1 cellular context compared by ENCODE assay signal in genomic region chr2:45567974-45568789, GRCh38.
TF ChIP-seq lines count a peak whose summit lies in the region.

No MANE protein-coding gene starts in this region.

TF ChIP-seq in GM12878, 131 proteins besides CTCF, POLR2A, EP300 and RAD21 (continued from another document and continues in another):
- TF ChIP-seq NKRF (conservative IDR thresholded peaks at IDR 0.05) = no peak
- TF ChIP-seq SPI1 (IDR thresholded peaks at IDR 0.05; ENCODE audit: borderline replicate concordance, insufficient read depth, low read depth, low read length) = peak; percentile 38
- no peak for TF ChIP-seq PRDM15 (CRISPR knock-in tag; IDR thresholded peaks at IDR 0.05)
- 0 out of 2 replicates have a peak, but pooled peaks have one; percentile 46 for TF ChIP-seq SMARCA5 (IDR thresholded peaks at IDR 0.05)
- TF ChIP-seq TAF1 (IDR thresholded peaks at IDR 0.05; ENCODE audit: borderline replicate concordance, low read depth, low read length) = no peak
- no peak for TF ChIP-seq KDM1A (IDR thresholded peaks at IDR 0.05; ENCODE audit: borderline replicate concordance)
- no peak for TF ChIP-seq TBL1XR1 (IDR thresholded peaks at IDR 0.05; ENCODE audit: low read depth, low read length)
- no peak for TF ChIP-seq YY1 (IDR thresholded peaks at IDR 0.05; ENCODE audit: low read depth, low read length)
- TF ChIP-seq MLLT1 (IDR thresholded peaks at IDR 0.05) = no peak
- peak; percentile 15 for TF ChIP-seq PBX3 (IDR thresholded peaks at IDR 0.05; ENCODE audit: insufficient replicate concordance, low read depth, low read length)
- peak; percentile 37 for TF ChIP-seq SKIL (IDR thresholded peaks at IDR 0.05; ENCODE audit: low read depth, poor library complexity, severe bottlenecking)
- no peak for TF ChIP-seq LARP7 (IDR thresholded peaks at IDR 0.05)
- peak; percentile 85 for TF ChIP-seq CREB1 (IDR thresholded peaks at IDR 0.05; ENCODE audit: low read depth)
- peak; percentile 84 for TF ChIP-seq GABPA (IDR thresholded peaks at IDR 0.05; ENCODE audit: low read depth)
- no peak for TF ChIP-seq NR2C2 (IDR thresholded peaks at IDR 0.05; ENCODE audit: borderline replicate concordance, control insufficient read depth, insufficient read length, low read depth)
- no peak for TF ChIP-seq ATF3 (IDR thresholded peaks at IDR 0.05; ENCODE audit: borderline replicate concordance, extremely low read depth, low read depth, low read length)
- no peak for TF ChIP-seq TCF7 (IDR thresholded peaks at IDR 0.05; ENCODE audit: borderline replicate concordance)
- TF ChIP-seq TCF3 (IDR thresholded peaks at IDR 0.05; ENCODE audit: borderline replicate concordance, insufficient read depth, low read depth, low read length) = no peak
- no peak for TF ChIP-seq POU2F2 (IDR thresholded peaks at IDR 0.05; ENCODE audit: borderline replicate concordance, low read depth, low read length)
- TF ChIP-seq EED (IDR thresholded peaks at IDR 0.05; ENCODE audit: low read depth) = no peak
- no peak for TF ChIP-seq SREBF1 (IDR thresholded peaks at IDR 0.05; ENCODE audit: low read length)
- no peak for TF ChIP-seq BMI1 (IDR thresholded peaks at IDR 0.05; ENCODE audit: borderline replicate concordance)
- no peak for TF ChIP-seq FOXM1 (IDR thresholded peaks at IDR 0.05; ENCODE audit: low read depth, low read length)
- no peak for TF ChIP-seq SRF (IDR thresholded peaks at IDR 0.05; ENCODE audit: low read depth in 2 of 2, low read length in 2 of 2)
- TF ChIP-seq GATAD2B (conservative IDR thresholded peaks at IDR 0.05; ENCODE audit: low read depth) = no peak
- TF ChIP-seq MEF2B (IDR thresholded peaks at IDR 0.05; ENCODE audit: partially characterized antibody, poor library complexity, severe bottlenecking) = peak; percentile 88
- TF ChIP-seq HSF1 (IDR thresholded peaks at IDR 0.05; ENCODE audit: low read depth, low read length) = no peak
- TF ChIP-seq NRF1 (conservative IDR thresholded peaks at IDR 0.05; ENCODE audit: low read depth, low read length) = no peak
- TF ChIP-seq CREM (IDR thresholded peaks at IDR 0.05; ENCODE audit: low read depth) = peak; percentile 71; the same call in 1 of the 2 replicates
- 0 out of 2 replicates have a peak, but pooled peaks have one; percentile 42 for TF ChIP-seq NBN (IDR thresholded peaks at IDR 0.05)
- TF ChIP-seq MYC (IDR thresholded peaks at IDR 0.05; ENCODE audit: insufficient read depth, insufficient read length, insufficient replicate concordance, low read length, severe bottlenecking) = no peak
- no peak for TF ChIP-seq STAT1 (conservative IDR thresholded peaks at IDR 0.05)
- TF ChIP-seq ZNF622 (IDR thresholded peaks at IDR 0.05) = no peak
- TF ChIP-seq MYB (IDR thresholded peaks at IDR 0.05; ENCODE audit: borderline replicate concordance, low read depth, low read length) = no peak
- TF ChIP-seq WRNIP1 (IDR thresholded peaks at IDR 0.05; ENCODE audit: borderline replicate concordance, low read depth, low read length) = no peak
- TF ChIP-seq IRF4 (IDR thresholded peaks at IDR 0.05; ENCODE audit: low read depth, low read length) = peak; percentile 68
- TF ChIP-seq HCFC1 (IDR thresholded peaks at IDR 0.05; ENCODE audit: low read length) = no peak
- no peak for TF ChIP-seq CBX5 (IDR thresholded peaks at IDR 0.05; ENCODE audit: low read depth)
- no peak for TF ChIP-seq ZNF207 (IDR thresholded peaks at IDR 0.05; ENCODE audit: borderline replicate concordance)
- no peak for TF ChIP-seq ZBED1 (IDR thresholded peaks at IDR 0.05; ENCODE audit: borderline replicate concordance)
- TF ChIP-seq POLR2AphosphoS5 (IDR thresholded peaks at IDR 0.05; ENCODE audit: low read length) = no peak
- no peak for TF ChIP-seq PAX8 (IDR thresholded peaks at IDR 0.05)
- TF ChIP-seq IKZF1 (conservative IDR thresholded peaks at IDR 0.05) = peak; percentile 71
- no peak for TF ChIP-seq ZSCAN29 (IDR thresholded peaks at IDR 0.05)
- TF ChIP-seq ZNF217 (IDR thresholded peaks at IDR 0.05) = 0 out of 2 replicates have a peak, but pooled peaks have one; percentile 41
- no peak for TF ChIP-seq ELK1 (IDR thresholded peaks at IDR 0.05; ENCODE audit: low read depth, low read length)
- TF ChIP-seq HDAC6 (IDR thresholded peaks at IDR 0.05; ENCODE audit: unreplicated experiment) = no peak
- no peak for TF ChIP-seq ZZZ3 (IDR thresholded peaks at IDR 0.05; ENCODE audit: control insufficient read depth, insufficient read length, low read depth)
- TF ChIP-seq SUZ12 (IDR thresholded peaks at IDR 0.05; ENCODE audit: unreplicated experiment) = no peak
- peak; percentile 15 for TF ChIP-seq E2F8 (IDR thresholded peaks at IDR 0.05; ENCODE audit: low read depth, partially characterized antibody)
- TF ChIP-seq KLF5 (IDR thresholded peaks at IDR 0.05; ENCODE audit: partially characterized antibody) = no peak
